In the genomic region with DNA sequence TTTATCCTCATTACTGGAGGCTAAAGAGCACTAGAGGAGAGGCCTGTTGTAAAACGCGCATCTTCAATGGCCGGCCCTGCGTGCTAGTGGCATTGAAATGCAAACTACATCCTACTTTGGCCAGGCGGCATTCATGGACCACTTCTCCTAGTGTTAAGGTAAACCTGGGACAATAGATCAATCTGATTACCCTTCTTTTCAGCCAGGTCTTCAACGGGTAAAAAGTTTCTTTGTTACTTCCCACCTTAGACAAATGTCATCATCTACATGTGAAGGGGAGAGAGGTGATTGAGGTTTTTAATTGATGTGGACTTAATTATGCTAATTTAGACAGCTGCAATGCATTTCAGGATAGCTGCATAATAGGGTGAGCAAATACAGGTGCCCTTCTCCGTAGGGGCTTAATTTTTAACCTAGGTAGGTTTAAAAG, we compare ENCODE assay signal across 27 cellular contexts.
DNase-seq lines count a peak whose midpoint lies in the region; ATAC-seq lines count a peak whose summit lies in the region.
"Had no signal": no experiment of that assay in that cellular context is flagged by ENCODE, and none has a peak within 500 bp of the region (broad histone marks: within the 10 kb centered on the region; RNA-seq: fewer than 3 reads in every experiment).

No MANE protein-coding gene starts in this region.

- no peaks in the 10 kb centered on the region for H3K36me3 ChIP-seq in HUES48 (ENCODE audit: control insufficient read depth, insufficient read depth, low read length)
- H3K36me3 ChIP-seq in NT2/D1 (ENCODE audit: insufficient read depth, insufficient read length, low read length), result no peaks in the 10 kb centered on the region
- H3K36me3 ChIP-seq in iPS-20b (ENCODE audit: insufficient read depth, low read depth, low read length), result no peaks in the 10 kb centered on the region
- H3K36me3 ChIP-seq: colonic mucosa, heart right ventricle had no signal

- H3K4me3 ChIP-seq in HUES48 (ENCODE audit: low read depth, low read length) (no peak overlapping the region), NT2/D1 (ENCODE audit: insufficient read length, low read depth) (no peak overlapping the region), iPS-20b (ENCODE audit: low read length) (peak overlapping the region; percentile 44; the same call in 1 of the 2 replicates)
- H3K4me3 ChIP-seq: colonic mucosa, heart right ventricle, SK-N-MC, testis had no signal

- DNase-seq in ELF-1 (ENCODE audit: low read depth, low spot score) (peak; percentile 86), NT2/D1 (ENCODE audit: low read depth, low spot score) (peak; percentile 94), cerebellum (ENCODE audit: low spot score) (no peak), Ammon's horn (ENCODE audit: low spot score) (no peak)
- DNase-seq: activated CD8-positive, alpha-beta T cell treated with anti-CD3 and anti-CD28 coated beads for 36 hours; activated effector memory CD4-positive, alpha-beta T cell treated with anti-CD3 and anti-CD28 coated beads, Interleukin-2, amount 50 U/mL, for 16 hours; activated naive CD8-positive, alpha-beta T cell treated with anti-CD3 and anti-CD28 coated beads for 36 hours; aorta; colonic mucosa; foreskin fibroblast; heart right ventricle; left ventricle myocardium superior; naive B cell; NCI-H1436 treated with DMSO at 0.1 percent for 48 hours; NCI-H2171 treated with DMSO at 0.1 percent for 48 hours; NCI-H526 treated with DMSO at 0.1 percent for 48 hours; occipital lobe; OCI-M1; stimulated activated naive CD4-positive, alpha-beta T cell treated with Interleukin-2 at 50 U/mL for 16 hours; T-helper 17 cell; testis had no signal

- H3K9ac ChIP-seq in HUES48 (ENCODE audit: low read depth, low read length) (no peak overlapping the region), NT2/D1 (ENCODE audit: insufficient read length, low read depth) (no peak overlapping the region), iPS-20b (ENCODE audit: low read depth, low read length) (no peak overlapping the region)

- peaks cover 39% of the 10 kb centered on the region for H3K4me1 ChIP-seq in HUES48 (ENCODE audit: control insufficient read depth, insufficient read depth, low read length)
- H3K4me1 ChIP-seq in NT2/D1 (ENCODE audit: insufficient read depth, insufficient read length), result no peaks in the 10 kb centered on the region
- H3K4me1 ChIP-seq in iPS-20b (ENCODE audit: insufficient read depth, low read length), result peaks cover 27% of the 10 kb centered on the region; the same call in 1 of the 2 replicates
- H3K4me1 ChIP-seq: colonic mucosa, heart right ventricle, testis had no signal

- ATAC-seq in GM21619 (IDR thresholded peaks at IDR 0.05; ENCODE audit: unreplicated experiment), result no peak
- ATAC-seq: activated CD8-positive, alpha-beta T cell treated with anti-CD3 and anti-CD28 coated beads for 36 hours; esophagus mucosa; HCT116; heart right ventricle; left ventricle myocardium superior; T-helper 17 cell had no signal

- no peaks in the 10 kb centered on the region for H3K9me3 ChIP-seq in HUES48 (ENCODE audit: control insufficient read depth, insufficient read depth, low read length)
- H3K9me3 ChIP-seq in NT2/D1 (ENCODE audit: insufficient read depth, low read length), result peaks cover 8% of the 10 kb centered on the region; the same call in 1 of the 2 replicates
- no peaks in the 10 kb centered on the region for H3K9me3 ChIP-seq in iPS-20b (ENCODE audit: insufficient read depth, low read depth, low read length)
- H3K9me3 ChIP-seq: colonic mucosa, heart right ventricle, testis had no signal

- H3K27ac ChIP-seq in HUES48 (ENCODE audit: low read depth, low read length), result peak overlapping the region; percentile 89
- no peak overlapping the region for H3K27ac ChIP-seq in iPS-20b (ENCODE audit: low read length)
- H3K27ac ChIP-seq: colonic mucosa, heart right ventricle, SK-N-MC, testis had no signal

- H3K27me3 ChIP-seq in HUES48 (ENCODE audit: control insufficient read depth, insufficient read depth, low read length) (peaks cover 50% of the 10 kb centered on the region), NT2/D1 (ENCODE audit: insufficient read depth, insufficient read length) (peaks cover 61% of the 10 kb centered on the region), iPS-20b (ENCODE audit: insufficient read depth, low read length) (peaks cover 48% of the 10 kb centered on the region)
- H3K27me3 ChIP-seq: colonic mucosa, heart right ventricle, testis had no signal

Comparison
In these comparisons a context has a peak if more than half of its experiments do, and no peak if none do; other contexts are left out.
1. DNase-seq: peak in ELF-1 (single experiment) and NT2/D1 (single experiment); none in cerebellum (single experiment) and Ammon's horn (single experiment).